In genomic region chr9:37710039-37710438, GRCh38 we compare ENCODE assay signal across 21 cellular contexts.
"Had no signal": no experiment of that assay in that cellular context is flagged by ENCODE, and none has a peak within 500 bp of the region (broad histone marks: within the 10 kb centered on the region; RNA-seq: fewer than 3 reads in every experiment).

No MANE protein-coding gene starts in this region.

- H3K36me3 ChIP-seq: ovary, right lobe of liver had no signal

- H3K4me3 ChIP-seq: body of pancreas, hepatocyte, mucosa of descending colon, ovary, right lobe of liver, smooth muscle cell, testis had no signal

- H3K9me3 ChIP-seq: body of pancreas, mucosa of descending colon, ovary, right lobe of liver, testis had no signal

- DNase-seq: activated CD4-positive, alpha-beta T cell treated with anti-CD3 and anti-CD28 coated beads, Interleukin-2, amount 50 U/mL, for 1 hour; activated CD4-positive, CD25-positive, alpha-beta regulatory T cell; activated CD8-positive, alpha-beta memory T cell treated with anti-CD3 and anti-CD28 coated beads, Interleukin-2, amount 50 U/mL, for 4 hours; activated naive CD4-positive, alpha-beta T cell treated with anti-CD3 and anti-CD28 coated beads for 36 hours; activated T-cell treated with anti-CD3 and anti-CD28 coated beads, Interleukin-2, amount 50 U/mL, for 4 hours; body of pancreas; caudate nucleus; endodermal cell; foreskin fibroblast; left cardiac atrium; mesenchymal stem cell; mucosa of descending colon; naive B cell; ovary; right lobe of liver; stimulated activated CD4-positive, alpha-beta T cell treated with anti-CD3 and anti-CD28 coated beads, Interleukin-4, amount 100 ng/mL, for 24 hours; T-helper 2 cell; testis had no signal

- H3K4me1 ChIP-seq: body of pancreas, testis had no signal

- H3K27me3 ChIP-seq: body of pancreas, hepatocyte, ovary, right lobe of liver, testis had no signal

- H3K27ac ChIP-seq: body of pancreas, epithelial cell of prostate, hepatocyte, ovary, right lobe of liver, testis had no signal
